Comparison of ENCODE assay signal across 12 cellular contexts in the genomic region with DNA sequence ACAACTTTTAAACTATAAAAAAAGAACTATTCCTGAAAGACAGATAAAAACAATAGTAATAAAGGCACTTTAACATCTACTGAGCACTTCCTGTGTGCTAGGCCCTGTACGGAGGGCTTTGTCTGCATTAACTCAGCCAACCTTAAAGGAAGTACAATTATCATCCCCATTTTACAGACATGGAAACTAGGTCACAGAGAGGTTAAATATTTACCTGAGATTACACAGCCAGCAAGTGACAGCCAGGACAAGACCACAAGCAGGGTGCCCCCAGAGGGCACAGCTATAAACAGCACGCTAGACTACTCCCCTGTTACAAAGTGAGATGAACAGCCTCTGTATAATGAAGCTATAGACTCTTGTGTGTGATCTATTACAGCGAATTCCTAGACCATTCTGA. TPM values are rescaled to one million over a fixed set of nuclear protein-coding genes. Genes with fewer than 3 reads are reported as not detected.
DNase-seq lines count a peak whose midpoint lies in the region; ATAC-seq and TF ChIP-seq lines count a peak whose summit lies in the region.
"Had no signal": no experiment of that assay in that cellular context is flagged by ENCODE, and none has a peak within 500 bp of the region (broad histone marks: within the 10 kb centered on the region; RNA-seq: fewer than 3 reads in every experiment).

No MANE protein-coding gene starts in this region.

- H3K4me3 ChIP-seq in OCI-LY7 (ENCODE audit: low read depth, low read length, poor library complexity, severe bottlenecking) (no peak overlapping the region), foreskin fibroblast (ENCODE audit: low read depth in 1 of 2, low read length in 2 of 2) (no peak overlapping the region)
- H3K4me3 ChIP-seq: gastroesophageal sphincter had no signal

- no peaks in the 10 kb centered on the region for H3K9me2 ChIP-seq in OCI-LY7 (ENCODE audit: insufficient read depth, low read length)

- H4K20me1 ChIP-seq in OCI-LY7 (ENCODE audit: insufficient read depth, low read length): no peaks in the 10 kb centered on the region

- POLR2A ChIA-PET in OCI-LY7 (lab: Charles Lee): interaction anchor here (1.0 kb wide), 2 partner anchors 16 to 50 kb away, joined by 4 to 5 read pairs; no protein-coding TSS in a partner anchor

- DNase-seq in COLO668 (lab: John Stamatoyannopoulos, UW; ENCODE audit: unreplicated experiment) (peak; percentile 3), OCI-LY7 (ENCODE audit: low spot score) (peak; percentile 27), foreskin fibroblast (no peak), amygdala (lab: John Stamatoyannopoulos, UW) (no peak), cerebellar nuclear complex (lab: John Stamatoyannopoulos, UW) (no peak)
- DNase-seq: activated CD8-positive, alpha-beta memory T cell treated with anti-CD3 and anti-CD28 coated beads, Interleukin-2, amount 50 U/mL, for 4 hours; NCI-H187 treated with DMSO at 0.1 percent for 48 hours had no signal

- H3K9me3 ChIP-seq in OCI-LY7 (ENCODE audit: low read length): no peaks in the 10 kb centered on the region
- H3K9me3 ChIP-seq: gastroesophageal sphincter had no signal

- intact Hi-C loops in OCI-LY7 (cut with micrococcal nuclease; ENCODE audit: unreplicated experiment): no loop called here

- ATAC-seq in GM21381 (IDR thresholded peaks at IDR 0.05; ENCODE audit: unreplicated experiment) (peak; percentile 62), GM19467 (IDR thresholded peaks at IDR 0.05; ENCODE audit: unreplicated experiment) (no peak), HG03469 (IDR thresholded peaks at IDR 0.05; ENCODE audit: unreplicated experiment) (no peak)
- ATAC-seq: gastroesophageal sphincter; stimulated activated effector memory CD8-positive, alpha-beta T cell treated with anti-CD3 and anti-CD28 coated beads, Interleukin-12 subunit alpha, Interleukin-12 subunit beta, amount 100 ng/mL, for 72 hours had no signal

- H3K79me2 ChIP-seq in OCI-LY7 (ENCODE audit: insufficient read depth, low read depth, low read length): no peaks in the 10 kb centered on the region

- no TSS peak for BruUV-seq in OCI-LY7 (replicated peaks; lab: Mats Ljungman, UMichigan)

- no peak overlapping the region for H3K4me2 ChIP-seq in OCI-LY7 (ENCODE audit: low read length)

- CTCF ChIA-PET in OCI-LY7 (lab: Charles Lee; ENCODE audit: unreplicated experiment): no interaction called here

- H3K27ac ChIP-seq in OCI-LY7 (ENCODE audit: low read depth, low read length, poor library complexity, severe bottlenecking): no peak overlapping the region
- H3K27ac ChIP-seq: gastroesophageal sphincter had no signal

- peaks cover 100% of the 10 kb centered on the region for H3K36me3 ChIP-seq in OCI-LY7 (ENCODE audit: insufficient read depth, low read length)

- no peak overlapping the region for H2AFZ ChIP-seq in OCI-LY7 (ENCODE audit: low read length)

- no peaks in the 10 kb centered on the region for H3K4me1 ChIP-seq in OCI-LY7 (ENCODE audit: insufficient read depth, low read length, poor library complexity, severe bottlenecking)
- H3K4me1 ChIP-seq: gastroesophageal sphincter had no signal

- TF ChIP-seq CTCF in OCI-LY7 (conservative IDR thresholded peaks at IDR 0.05; ENCODE audit: low read length): peak; percentile 72
- peak; percentile 7 for TF ChIP-seq CTCF in foreskin fibroblast (IDR thresholded peaks at IDR 0.05; ENCODE audit: low read depth, low read length)

RNA-seq across cellular contexts. Expression of gene DDX31, which starts 25.5 kb away (rescaled TPM):
- 23.0 and 28.8 TPM in 2 replicates for total RNA-seq in OCI-LY7 (2014; rRNA removed; shearing (Covaris generic))
- 24.1 and 28.3 TPM in 2 replicates for total RNA-seq in OCI-LY7 (2022)

RNA-seq across cellular contexts. Expression of gene GTF3C4, which starts 26.0 kb away (rescaled TPM):
- total RNA-seq in OCI-LY7 (2014; rRNA removed; shearing (Covaris generic)): 15.3 and 15.7 TPM in 2 replicates
- total RNA-seq in OCI-LY7 (2022): 18.6 and 19.0 TPM in 2 replicates

Comparison
In these comparisons a context has a peak if more than half of its experiments do, and no peak if none do; other contexts are left out.
1. DNase-seq: peak in COLO668 (single experiment) and OCI-LY7 (single experiment); none in foreskin fibroblast (0 of 2), amygdala (0 of 56) and cerebellar nuclear complex (0 of 2).